ENCODE assay signal across 12 cellular contexts in genomic region chr3:157226173-157226847, GRCh38.
DNase-seq lines count a peak whose midpoint lies in the region; ATAC-seq lines count a peak whose summit lies in the region.
"Had no signal": no experiment of that assay in that cellular context is flagged by ENCODE, and none has a peak within 500 bp of the region (broad histone marks: within the 10 kb centered on the region; RNA-seq: fewer than 3 reads in every experiment).

No MANE protein-coding gene starts in this region.

- H3K27ac Mint-ChIP-seq in activated naive CD4-positive, alpha-beta T cell treated with anti-CD3 and anti-CD28 coated beads, Interleukin-2, amount 50 U/mL, for 72 hours, result peak overlapping the region in 1 of 2 donors; percentile 24
- H3K27ac Mint-ChIP-seq in activated naive CD8-positive, alpha-beta T cell treated with anti-CD3 and anti-CD28 coated beads, Interleukin-2, amount 50 U/mL, for 24 hours, result peak overlapping the region; percentile 5
- H3K27ac Mint-ChIP-seq: activated CD4-positive, alpha-beta T cell treated with anti-CD3 and anti-CD28 coated beads, Interleukin-2, amount 10 ng/mL, durations not matched to agents 7 days and 5 days had no signal

- no peak for DNase-seq in activated naive CD4-positive, alpha-beta T cell treated with anti-CD3 and anti-CD28 coated beads, Interleukin-2, amount 50 U/mL, for 72 hours (ENCODE audit: low spot score in 2 of 2)
- DNase-seq in activated naive CD4-positive, alpha-beta T cell treated with Interleukin-2 at 50 U/mL for 16 hours, result no peak
- no peak for DNase-seq in activated naive CD8-positive, alpha-beta T cell treated with anti-CD3 and anti-CD28 coated beads, Interleukin-2, amount 50 U/mL, for 24 hours
- DNase-seq in pons (ENCODE audit: low spot score), result no peak
- no peak for DNase-seq in SJCRH30
- DNase-seq in activated CD8-positive, alpha-beta memory T cell treated with anti-CD3 and anti-CD28 coated beads, Interleukin-2, amount 50 U/mL, for 48 hours, result no peak
- no peak for DNase-seq in NCI-H2171 treated with DMSO at 0.1 percent for 48 hours (lab: John Stamatoyannopoulos, UW)
- DNase-seq: activated CD4-positive, alpha-beta T cell treated with anti-CD3 and anti-CD28 coated beads, Interleukin-2, amount 10 ng/mL, durations not matched to agents 7 days and 5 days; amygdala; GDM1; NCI-H2227 treated with DMSO at 0.1 percent for 48 hours had no signal

- H3K4me1 ChIP-seq in SJCRH30, result no peaks in the 10 kb centered on the region

- H3K4me3 Mint-ChIP-seq in activated naive CD8-positive, alpha-beta T cell treated with anti-CD3 and anti-CD28 coated beads, Interleukin-2, amount 50 U/mL, for 24 hours, result no peak overlapping the region
- H3K4me3 Mint-ChIP-seq: activated CD4-positive, alpha-beta T cell treated with anti-CD3 and anti-CD28 coated beads, Interleukin-2, amount 10 ng/mL, durations not matched to agents 7 days and 5 days had no signal

- no peaks in the 10 kb centered on the region for H3K27me3 Mint-ChIP-seq in activated naive CD8-positive, alpha-beta T cell treated with anti-CD3 and anti-CD28 coated beads, Interleukin-2, amount 50 U/mL, for 24 hours

- peaks cover 19% of the 10 kb centered on the region for H3K4me1 Mint-ChIP-seq in activated naive CD8-positive, alpha-beta T cell treated with anti-CD3 and anti-CD28 coated beads, Interleukin-2, amount 50 U/mL, for 24 hours

- no peaks in the 10 kb centered on the region for H3K9me3 ChIP-seq in SJCRH30 (replicated peaks)

- H3K27me3 ChIP-seq in SJCRH30, result no peaks in the 10 kb centered on the region

- no peak overlapping the region for H3K27ac ChIP-seq in SJCRH30

- H3K36me3 ChIP-seq in SJCRH30, result no peaks in the 10 kb centered on the region

- H3K36me3 Mint-ChIP-seq in activated naive CD4-positive, alpha-beta T cell treated with anti-CD3 and anti-CD28 coated beads, Interleukin-2, amount 50 U/mL, for 72 hours, result no peaks in the 10 kb centered on the region
- no peaks in the 10 kb centered on the region for H3K36me3 Mint-ChIP-seq in activated naive CD8-positive, alpha-beta T cell treated with anti-CD3 and anti-CD28 coated beads, Interleukin-2, amount 50 U/mL, for 24 hours (ENCODE audit: low read depth)

- H3K4me3 ChIP-seq in SJCRH30, result no peak overlapping the region

- peak; percentile 68 to 73 for ATAC-seq in activated naive CD4-positive, alpha-beta T cell treated with anti-CD3 and anti-CD28 coated beads, Interleukin-2, amount 50 U/mL, for 72 hours
- ATAC-seq in HG03442 (IDR thresholded peaks at IDR 0.05; ENCODE audit: unreplicated experiment), result peak; percentile 83
- ATAC-seq in activated naive CD8-positive, alpha-beta T cell treated with anti-CD3 and anti-CD28 coated beads, Interleukin-2, amount 50 U/mL, for 24 hours, result peak; percentile 77

- H3K9me3 Mint-ChIP-seq in activated naive CD4-positive, alpha-beta T cell treated with anti-CD3 and anti-CD28 coated beads, Interleukin-2, amount 50 U/mL, for 72 hours, result no peaks in the 10 kb centered on the region
- no peaks in the 10 kb centered on the region for H3K9me3 Mint-ChIP-seq in activated naive CD8-positive, alpha-beta T cell treated with anti-CD3 and anti-CD28 coated beads, Interleukin-2, amount 50 U/mL, for 24 hours
- H3K9me3 Mint-ChIP-seq: activated CD4-positive, alpha-beta T cell treated with anti-CD3 and anti-CD28 coated beads, Interleukin-2, amount 10 ng/mL, durations not matched to agents 7 days and 5 days had no signal
